In the genomic region with DNA sequence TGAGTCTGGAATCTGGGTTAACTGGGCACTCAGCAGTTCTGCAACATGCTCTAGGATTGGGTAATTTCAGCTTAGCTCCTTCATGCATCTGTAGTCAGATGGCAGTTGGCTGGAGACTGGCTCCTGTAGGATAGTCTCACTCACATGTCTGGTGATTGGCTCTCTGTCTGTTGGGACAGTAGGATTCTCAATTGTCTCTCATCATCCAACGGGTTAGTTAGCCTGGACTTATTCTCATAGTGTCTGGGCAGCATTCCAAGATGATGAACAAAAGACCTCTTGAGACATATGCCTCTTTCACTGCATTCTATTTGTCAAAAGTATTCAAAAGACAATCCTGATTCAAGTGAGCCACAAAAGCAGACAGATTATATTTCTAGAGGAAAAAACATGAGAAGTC, we compare ENCODE assay signal across 16 cellular contexts.
DNase-seq lines count a peak whose midpoint lies in the region; ATAC-seq, FAIRE-seq and TF ChIP-seq lines count a peak whose summit lies in the region.
"Had no signal": no experiment of that assay in that cellular context is flagged by ENCODE, and none has a peak within 500 bp of the region (broad histone marks: within the 10 kb centered on the region; RNA-seq: fewer than 3 reads in every experiment).

No MANE protein-coding gene starts in this region.

- no peak overlapping the region for H3K4me3 ChIP-seq in H1 (ENCODE audit: extremely low read depth in 1 of 4, insufficient read depth in 2 of 4, low read depth in 3 of 4, low read length in 4 of 4)
- no peak overlapping the region for H3K4me3 ChIP-seq in mesenchymal stem cell (ENCODE audit: insufficient read depth in 1 of 2, low read depth in 1 of 2, low read length in 2 of 2)
- H3K4me3 ChIP-seq: K562 had no signal

- no peak for FAIRE-seq in H1 (lab: Jason Lieb, UNC)
- FAIRE-seq: K562 had no signal

- peaks cover 0 to 8% (median 2%) of the 10 kb centered on the region in 4 experiments; a peak in 1 of 7 replicates for H3K4me1 ChIP-seq in H1 (replicated peaks in 1 of 4; ENCODE audit: control insufficient read depth in 3 of 4, insufficient read depth in 4 of 4, low read length in 3 of 4)
- no peaks in the 10 kb centered on the region for H3K4me1 ChIP-seq in mesenchymal stem cell (ENCODE audit: control insufficient read depth, insufficient read depth, low read depth, low read length)

- 0% methylated on average over 1 of the region's 1 CpG; no CpG with 5 or more reads in 1 of the 2 experiments for WGBS in H1 (ENCODE audit: extremely low coverage in 1 of 2, insufficient coverage in 1 of 2, insufficient read length in 1 of 2, insufficient replicate concordance in 2 of 2, low coverage in 1 of 2, low lambda C conversion rate in 2 of 2, missing lambda C conversion rate in 1 of 2), 2 experiments
- no CpG with 5 or more reads among the region's 1 CpG for WGBS in mesenchymal stem cell

- no peak for TF ChIP-seq RAD21 in H1 (IDR thresholded peaks at IDR 0.05 in 1 of 2, conservative IDR thresholded peaks at IDR 0.05 in 1 of 2; ENCODE audit: low read depth in 2 of 2, low read length in 2 of 2)

- H3K9ac ChIP-seq in H1 (replicated peaks in 1 of 4; ENCODE audit: extremely low read depth in 1 of 4, low read depth in 3 of 4, low read length in 3 of 4) = no peak overlapping the region
- no peak overlapping the region for H3K9ac ChIP-seq in mesenchymal stem cell (ENCODE audit: low read length)
- H3K9ac ChIP-seq: SK-N-SH had no signal

- no peak overlapping the region for H3K27ac ChIP-seq in RWPE1
- H3K27ac ChIP-seq in H1 (ENCODE audit: low read depth, low read length) = no peak overlapping the region
- no peak overlapping the region for H3K27ac ChIP-seq in mesenchymal stem cell (ENCODE audit: low read length, poor library complexity, severe bottlenecking)

- POLR2A ChIA-PET in RWPE1 (lab: Yijun Ruan, JAX; ENCODE audit: low non-redundant PET) = no interaction called here
- POLR2A ChIA-PET in H1 (lab: Charles Lee; ENCODE audit: partially characterized antibody) = no interaction called here

- H2BK20ac ChIP-seq in H1 (ENCODE audit: low read length) = peak overlapping the region; percentile 57; the same call in 1 of the 2 replicates

- TF ChIP-seq EP300 in H1 (IDR thresholded peaks at IDR 0.05; ENCODE audit: borderline replicate concordance in 1 of 2, low read depth in 2 of 2, low read length in 2 of 2) = no peak

- in situ Hi-C loops in GM13977 (cut with MboI; ENCODE audit: low pct_unique_long_range_greater_than_20kb, low sequenced_read_pairs, unreplicated experiment) = no loop called here

- H4K8ac ChIP-seq in H1 (ENCODE audit: extremely low read depth, insufficient read depth, low read length) = no peak overlapping the region
- H4K8ac ChIP-seq in mesenchymal stem cell (ENCODE audit: low read length) = no peak overlapping the region

- H3K23me2 ChIP-seq in H1 (ENCODE audit: low read depth, low read length) = no peaks in the 10 kb centered on the region

- H2AFZ ChIP-seq in H1 (ENCODE audit: low read length) = peak overlapping the region; percentile 88; the same call in 1 of the 2 replicates
- no peak overlapping the region for H2AFZ ChIP-seq in mesenchymal stem cell (ENCODE audit: low read depth, low read length)

- no peaks in the 10 kb centered on the region for H4K20me1 ChIP-seq in H1 (replicated peaks in 1 of 2; ENCODE audit: control insufficient read depth in 1 of 2, insufficient read depth in 2 of 2, low read length in 2 of 2)

- DNase-seq in NCI-H1105 treated with DMSO at 0.1 percent for 48 hours (lab: John Stamatoyannopoulos, UW) (peak; percentile 14), NCI-H1105 (lab: John Stamatoyannopoulos, UW) (no peak), RWPE1 (ENCODE audit: low spot score) (peak; percentile 2), H1 (ENCODE audit: low read depth in 1 of 2, low spot score in 2 of 2) (no peak), mesenchymal stem cell (peak; percentile 2), GM13977 (ENCODE audit: low spot score) (no peak)
- no peak for DNase-seq in stimulated activated CD4-positive, alpha-beta T cell treated with anti-CD3 and anti-CD28 coated beads, Interleukin-2, amount 100 ng/mL, for 48 hours
- DNase-seq: 8988T; CD4-positive, alpha-beta memory T cell; H9; NCI-H1048; NCI-H2081 treated with DMSO at 0.1 percent for 48 hours; SK-N-SH had no signal

- no peak for ATAC-seq in HG02981 (IDR thresholded peaks at IDR 0.05; ENCODE audit: unreplicated experiment)
- ATAC-seq: K562, Right ventricle myocardium inferior had no signal

- TF ChIP-seq CTCF in RWPE1 (conservative IDR thresholded peaks at IDR 0.05; ENCODE audit: low read depth) (no peak), H1 (IDR thresholded peaks at IDR 0.05; ENCODE audit: control extremely low read depth in 1 of 3, insufficient read depth in 1 of 3, low read depth in 1 of 3, low read length in 3 of 3) (no peak), GM13977 (IDR thresholded peaks at IDR 0.05; ENCODE audit: extremely low read depth, insufficient read depth, missing control alignments) (no peak)

- no peak overlapping the region for H3K18ac ChIP-seq in H1 (ENCODE audit: extremely low read depth, low read length)
- no peak overlapping the region for H3K18ac ChIP-seq in mesenchymal stem cell (ENCODE audit: low read depth in 1 of 2, low read length in 2 of 2)

- TF ChIP-seq POLR2A in H1 (IDR thresholded peaks at IDR 0.05; ENCODE audit: control extremely low read depth in 1 of 2, low read depth in 2 of 2, low read length in 2 of 2) = no peak

- CTCF ChIA-PET in RWPE1 (lab: Yijun Ruan, JAX) = interaction anchor here (0.7 kb wide), 1 partner anchor 21 kb away, joined by 3 read pairs; no protein-coding TSS in a partner anchor
- CTCF ChIA-PET in H1 (lab: Charles Lee; ENCODE audit: partially characterized antibody) = interaction anchor here (0.6 kb wide), 1 partner anchor 643 kb away, joined by 3 read pairs; no protein-coding TSS in a partner anchor

- H3K56ac ChIP-seq in H1 (replicated peaks; ENCODE audit: insufficient read length, low read depth, low read length) = no peak overlapping the region

- no peaks in the 10 kb centered on the region for H3K79me2 ChIP-seq in H1 (ENCODE audit: control insufficient read depth in 1 of 2, insufficient read depth in 2 of 2, low read length in 2 of 2)

- H3K36me3 ChIP-seq in H1 (ENCODE audit: control insufficient read depth in 2 of 4, insufficient read depth in 4 of 4, low read length in 3 of 4) = peaks cover 0 to 5% (median 0%) of the 10 kb centered on the region in 4 experiments; a peak in 1 of 8 replicates
- H3K36me3 ChIP-seq in mesenchymal stem cell (ENCODE audit: control insufficient read depth in 1 of 2, insufficient read depth in 2 of 2, low read depth in 1 of 2, low read length in 2 of 2) = no peaks in the 10 kb centered on the region

- H3K23ac ChIP-seq in H1 (ENCODE audit: insufficient read length) (no peak overlapping the region), mesenchymal stem cell (ENCODE audit: low read length in 2 of 2) (no peak overlapping the region)

- H2AK5ac ChIP-seq in H1 (ENCODE audit: low read depth, low read length) (no peak overlapping the region), mesenchymal stem cell (ENCODE audit: low read length, severe bottlenecking) (no peak overlapping the region)

- no peaks in the 10 kb centered on the region for H3K9me3 ChIP-seq in H1 (ENCODE audit: insufficient read depth in 2 of 2, low read depth in 1 of 2, low read length in 1 of 2)
- H3K9me3 ChIP-seq in mesenchymal stem cell (ENCODE audit: control insufficient read depth, low read length) = no peaks in the 10 kb centered on the region
- H3K9me3 ChIP-seq: SK-N-SH had no signal

- no peak overlapping the region for H3K4ac ChIP-seq in H1 (replicated peaks; ENCODE audit: insufficient read length, low read depth, low read length)
- no peak overlapping the region for H3K4ac ChIP-seq in mesenchymal stem cell (ENCODE audit: low read depth in 1 of 2, low read length in 2 of 2)

- no peak overlapping the region for H4K5ac ChIP-seq in H1 (ENCODE audit: insufficient read length, low read depth, low read length)

- H2BK5ac ChIP-seq in H1 (ENCODE audit: low read depth, low read length) (no peak overlapping the region), mesenchymal stem cell (ENCODE audit: low read depth, low read length, poor library complexity, severe bottlenecking) (no peak overlapping the region)

- H3K27me3 ChIP-seq in H1 (replicated peaks in 1 of 4; ENCODE audit: control insufficient read depth in 3 of 4, extremely low read depth in 1 of 4, insufficient read depth in 3 of 4, low read length in 3 of 4) (no peaks in the 10 kb centered on the region), mesenchymal stem cell (ENCODE audit: control insufficient read depth in 1 of 2, insufficient read depth in 1 of 2, low read length in 2 of 2) (no peaks in the 10 kb centered on the region)

- H2BK12ac ChIP-seq in H1 (ENCODE audit: low read depth, low read length) (no peak overlapping the region), mesenchymal stem cell (ENCODE audit: low read length in 2 of 2) (no peak overlapping the region)

- H3K14ac ChIP-seq in H1 (ENCODE audit: insufficient read length) (no peak overlapping the region), mesenchymal stem cell (ENCODE audit: low read length in 2 of 2) (no peak overlapping the region)

- H4K91ac ChIP-seq in H1 (replicated peaks; ENCODE audit: insufficient read length, low read length) (peak overlapping the region; percentile 40), mesenchymal stem cell (ENCODE audit: low read length) (no peak overlapping the region)

- H3K4me2 ChIP-seq in H1 (ENCODE audit: insufficient read depth in 1 of 2, low read depth in 2 of 2, low read length in 2 of 2) = no peak overlapping the region
- H3K4me2 ChIP-seq in mesenchymal stem cell (ENCODE audit: low read length, poor library complexity, severe bottlenecking) = no peak overlapping the region
- H3K4me2 ChIP-seq: SK-N-SH had no signal

- H2BK15ac ChIP-seq in H1 (ENCODE audit: low read length) (no peak overlapping the region), mesenchymal stem cell (ENCODE audit: low read depth, poor library complexity, severe bottlenecking) (no peak overlapping the region)

- peak overlapping the region; percentile 94 for H2BK120ac ChIP-seq in H1 (replicated peaks; ENCODE audit: low read depth, low read length)
- H2BK120ac ChIP-seq in mesenchymal stem cell (ENCODE audit: low read depth, low read length) = no peak overlapping the region

- H3K79me1 ChIP-seq in H1 (ENCODE audit: low read depth, low read length) = no peaks in the 10 kb centered on the region
- no peaks in the 10 kb centered on the region for H3K79me1 ChIP-seq in mesenchymal stem cell (replicated peaks; ENCODE audit: low read length, poor library complexity, severe bottlenecking)

TF ChIP-seq in H1, 55 proteins besides CTCF, POLR2A, EP300 and RAD21 (continues in another document):
- TF ChIP-seq HDAC6 (IDR thresholded peaks at IDR 0.05; ENCODE audit: low read depth, low read length) (no peak), TAF1 (IDR thresholded peaks at IDR 0.05; ENCODE audit: low read depth, low read length) (no peak), TEAD4 (IDR thresholded peaks at IDR 0.05; ENCODE audit: low read depth, low read length) (no peak), SAP30 (IDR thresholded peaks at IDR 0.05; ENCODE audit: insufficient read depth, insufficient replicate concordance, low read length) (no peak), JUN (IDR thresholded peaks at IDR 0.05; ENCODE audit: low read depth, low read length) (no peak), NRF1 (IDR thresholded peaks at IDR 0.05; ENCODE audit: low read depth, low read length) (no peak)

Comparison
In these comparisons a context has a peak if more than half of its experiments do, and no peak if none do; other contexts are left out.
1. DNase-seq: peak in NCI-H1105 treated with DMSO at 0.1 percent for 48 hours (single experiment), RWPE1 (single experiment) and mesenchymal stem cell (single experiment); none in NCI-H1105 (single experiment), H1 (0 of 2), GM13977 (single experiment) and stimulated activated CD4-positive, alpha-beta T cell treated with anti-CD3 and anti-CD28 coated beads, Interleukin-2, amount 100 ng/mL, for 48 hours (0 of 2).